Comparison of ENCODE assay signal across 22 cellular contexts in genomic region chr1:79325705-79326104, GRCh38.
"Had no signal": no experiment of that assay in that cellular context is flagged by ENCODE, and none has a peak within 500 bp of the region (broad histone marks: within the 10 kb centered on the region; RNA-seq: fewer than 3 reads in every experiment).

No MANE protein-coding gene starts in this region.

- H3K4me3 ChIP-seq: coronary artery, esophagus squamous epithelium, lung, mucosa of descending colon, right lobe of liver, thoracic aorta, tibial nerve, upper lobe of left lung had no signal

- H3K27ac ChIP-seq: coronary artery, esophagus squamous epithelium, parathyroid adenoma, right lobe of liver, thoracic aorta, tibial nerve, upper lobe of left lung had no signal

- H3K9me3 ChIP-seq: esophagus squamous epithelium, mucosa of descending colon, right lobe of liver, thoracic aorta, upper lobe of left lung had no signal

- H3K9ac ChIP-seq: parathyroid adenoma had no signal

- DNase-seq: dermis blood vessel endothelial cell; effector memory CD4-positive, alpha-beta T cell; erythroblast; esophagus squamous epithelium; hypothalamus; immature natural killer cell; kidney; mucosa of descending colon; naive B cell; right lobe of liver; small intestine; stimulated activated CD4-positive, alpha-beta T cell treated with anti-CD3 and anti-CD28 coated beads, Interleukin-15, amount 100 ng/mL, for 24 hours; stimulated activated CD4-positive, alpha-beta T cell treated with anti-CD3 and anti-CD28 coated beads, Interleukin-2, amount 100 ng/mL, for 48 hours; stimulated activated naive B cell treated with anti-CD40 and anti-IgM and Interleukin-4, amounts not matched to agents 10 μg/mL and 1 μg/mL and 100 μg/mL, for 72 hours; upper lobe of left lung had no signal

- H3K4me1 ChIP-seq: esophagus squamous epithelium, parathyroid adenoma, right lobe of liver, tibial nerve, upper lobe of left lung had no signal

- ATAC-seq: left lobe of liver; mucosa of descending colon; natural killer cell treated with Interleukin-12 subunit alpha and Interleukin-12 subunit beta and Interleukin-15 and Interleukin-18, amount 100 ng/mL, for 72 hours; right lobe of liver; stimulated activated naive B cell treated with anti-CD40 and anti-IgM and Interleukin-4, amounts not matched to agents 10 μg/mL and 1 μg/mL and 100 μg/mL, for 72 hours had no signal

- H3K27me3 ChIP-seq: esophagus squamous epithelium, right lobe of liver, tibial nerve, upper lobe of left lung had no signal

- H3K36me3 ChIP-seq: esophagus squamous epithelium, right lobe of liver, thoracic aorta, tibial nerve, upper lobe of left lung had no signal

- H2AFZ ChIP-seq: parathyroid adenoma had no signal
